In genomic region chr21:32278068-32278467, GRCh38 we compare ENCODE assay signal across 8 cellular contexts. TPM values are rescaled to one million over a fixed set of nuclear protein-coding genes. Genes with fewer than 3 reads are reported as not detected.
DNase-seq lines count a peak whose midpoint lies in the region; ATAC-seq and TF ChIP-seq lines count a peak whose summit lies in the region.

No MANE protein-coding gene starts in this region.

- DNase-seq in AG04450 (ENCODE audit: low read depth, low spot score) (no peak), RWPE1 (ENCODE audit: low spot score) (peak; percentile 4), esophagus squamous epithelium (lab: John Stamatoyannopoulos, UW) (no peak), psoas muscle (no peak)

- TF ChIP-seq POLR2A in esophagus squamous epithelium (IDR thresholded peaks at IDR 0.05) = no peak

- H3K9me3 ChIP-seq in AG04450 (ENCODE audit: control insufficient read depth, insufficient read depth, low read length) (no peaks in the 10 kb centered on the region), esophagus squamous epithelium (no peaks in the 10 kb centered on the region), psoas muscle (no peaks in the 10 kb centered on the region)

- POLR2A ChIA-PET in AG04450 (lab: Yijun Ruan, JAX) (no interaction called here), RWPE1 (lab: Yijun Ruan, JAX; ENCODE audit: low non-redundant PET) (no interaction called here)

- WGBS in esophagus squamous epithelium, 2 donors = 4 to 5% methylated on average over 6 of the region's 6 CpGs
- 1 to 2% (median 2%) methylated on average over 6 of the region's 6 CpGs for WGBS in psoas muscle, 3 donors

- peaks cover 0 to 20% (median 0%) of the 10 kb centered on the region in 3 donors for H3K36me3 ChIP-seq in esophagus squamous epithelium
- peaks cover 0 to 5% of the 10 kb centered on the region in 2 donors for H3K36me3 ChIP-seq in psoas muscle (ENCODE audit: insufficient read depth in 1 of 2, low read depth in 1 of 2)

- CTCF ChIA-PET in AG04450 (lab: Charles Lee) = no interaction called here
- CTCF ChIA-PET in RWPE1 (lab: Yijun Ruan, JAX) = interaction anchor here (1.0 kb wide), 1 partner anchor 323 kb away, joined by 3 read pairs; no protein-coding TSS in a partner anchor

- ATAC-seq in GM21717 (IDR thresholded peaks at IDR 0.05; ENCODE audit: unreplicated experiment) (peak; percentile 14), psoas muscle (no peak), GM21786 (IDR thresholded peaks at IDR 0.05; ENCODE audit: unreplicated experiment) (no peak), GM21447 (IDR thresholded peaks at IDR 0.05; ENCODE audit: unreplicated experiment) (no peak), HG03460 (IDR thresholded peaks at IDR 0.05; ENCODE audit: unreplicated experiment) (no peak)

- peak overlapping the region; percentile 94 for H3K4me3 ChIP-seq in AG04450 (ENCODE audit: low read depth, low read length)
- peak overlapping the region; percentile 75 to 91 (median 82) for H3K4me3 ChIP-seq in esophagus squamous epithelium
- peak overlapping the region; percentile 80 for H3K4me3 ChIP-seq in psoas muscle

- TF ChIP-seq CTCF in AG04450 (IDR thresholded peaks at IDR 0.05; ENCODE audit: low read depth, low read length) (no peak), RWPE1 (conservative IDR thresholded peaks at IDR 0.05; ENCODE audit: low read depth) (no peak), esophagus squamous epithelium (IDR thresholded peaks at IDR 0.05) (no peak), psoas muscle (IDR thresholded peaks at IDR 0.05) (no peak)

- H3K27me3 ChIP-seq in AG04450 (ENCODE audit: control insufficient read depth, insufficient read depth, low read length) (no peaks in the 10 kb centered on the region), esophagus squamous epithelium (no peaks in the 10 kb centered on the region), psoas muscle (ENCODE audit: insufficient read depth in 3 of 3, low read length in 2 of 3) (no peaks in the 10 kb centered on the region)

- intact Hi-C loops in esophagus squamous epithelium (cut with DNase I) (no loop called here), psoas muscle (cut with DNase I) (no loop called here)

- H3K4me1 ChIP-seq in esophagus squamous epithelium (peaks cover 15 to 29% (median 18%) of the 10 kb centered on the region in 3 donors), psoas muscle (peaks cover 9% of the 10 kb centered on the region)

- H3K27ac ChIP-seq in AG04450 (ENCODE audit: low read depth, low read length) (peak overlapping the region; percentile 39), RWPE1 (peak overlapping the region; percentile 75), esophagus squamous epithelium (peak overlapping the region in 3 of 4 donors; percentile 72 to 84 (median 76)), psoas muscle (no peak overlapping the region)

RNA-seq across cellular contexts. Expression of gene MIS18A, which starts 0.8 kb away (rescaled TPM):
- polyA plus RNA-seq in AG04450 (2011; rRNA removed) (4.7 and 6.3 TPM in 2 replicates), psoas muscle (1 to 10 TPM; 1.2 to 4.7 (median 3.6) TPM)
- 0.70 and 0.83 TPM in 2 replicates for polyA minus RNA-seq in AG04450 (2011; rRNA and poly(A)+ RNA removed)
- total RNA-seq in esophagus squamous epithelium (10 to 100 TPM in 2 of 4 donors, 1 to 10 TPM in 2; 4.3 to 13.7 (median 8.9) TPM), psoas muscle (1 to 10 TPM in 3 of 4 donors, under 1 TPM in 1; 0.92 to 2.2 (median 1.4) TPM)

RNA-seq across cellular contexts. Expression of gene MRAP, which starts 20.6 kb away (rescaled TPM):
- polyA plus RNA-seq in AG04450 (2011; rRNA removed) (not detected in 2 replicates), psoas muscle (1 to 10 TPM in 1 of 3 donors, under 1 TPM in 2; 0.16 to 3.1 (median 0.41) TPM)
- polyA minus RNA-seq in AG04450 (2011; rRNA and poly(A)+ RNA removed) = not detected in 2 replicates
- total RNA-seq in esophagus squamous epithelium (under 1 TPM in 1 of 4 donors, not detected in 3; 0.29 TPM), psoas muscle (under 1 TPM in 2 of 4 donors, not detected in 2; 0.23 to 0.37 TPM)
